Comparison of ENCODE assay signal across 15 cellular contexts in the genomic region with DNA sequence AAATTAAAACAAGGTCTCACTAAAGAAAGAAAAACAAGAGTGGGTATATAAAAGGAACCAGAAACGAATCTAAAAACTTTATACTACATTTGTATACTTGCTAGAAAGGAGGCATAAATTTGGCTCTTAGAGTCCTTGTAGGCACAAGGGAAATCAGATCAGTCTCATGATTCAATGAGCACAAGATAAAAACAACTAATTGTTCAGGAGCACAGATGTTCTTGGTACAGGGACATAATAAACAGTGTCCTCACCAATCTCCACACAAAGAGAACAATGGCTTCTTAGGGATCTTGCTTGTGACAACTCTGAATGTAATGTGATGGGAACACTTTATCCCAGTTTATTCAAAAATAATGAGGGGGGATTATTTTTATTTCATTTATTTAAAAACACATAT. TPM values are rescaled to one million over a fixed set of nuclear protein-coding genes. Genes with fewer than 3 reads are reported as not detected.
A peak's percentile ranks its signal among the peaks of the same experiment; 100 is the strongest.
DNase-seq lines count a peak whose midpoint lies in the region.
"Had no signal": no experiment of that assay in that cellular context is flagged by ENCODE, and none has a peak within 500 bp of the region (broad histone marks: within the 10 kb centered on the region; RNA-seq: fewer than 3 reads in every experiment).

No MANE protein-coding gene starts in this region.

- H3K27ac ChIP-seq in temporal lobe (ENCODE audit: low read depth, low read length), result peak overlapping the region; percentile 100
- H3K27ac ChIP-seq: SJCRH30 had no signal

- POLR2A ChIA-PET in activated CD4-positive, alpha-beta memory T cell treated with anti-CD3 and anti-CD28 coated beads, Interleukin-2, amount 10 ng/mL, durations not matched to agents 7 days and 5 days (lab: Charles Lee), result no interaction called here

- peaks cover 5% of the 10 kb centered on the region for H3K27me3 Mint-ChIP-seq in activated CD4-positive, alpha-beta memory T cell treated with anti-CD3 and anti-CD28 coated beads, Interleukin-2, amount 10 ng/mL, durations not matched to agents 7 days and 5 days
- H3K27me3 Mint-ChIP-seq: CD4-positive, CD25-positive, alpha-beta regulatory T cell had no signal

- peak; percentile 19 for DNase-seq in SK-MEL-5 (ENCODE audit: low read depth, low spot score)
- DNase-seq in foreskin melanocyte, result peak; percentile 1
- peak; percentile 71 for DNase-seq in middle frontal gyrus (ENCODE audit: extremely low spot score, low spot score)
- no peak for DNase-seq in NCI-H2227 (lab: John Stamatoyannopoulos, UW; ENCODE audit: unreplicated experiment)
- DNase-seq in stimulated activated CD4-positive, alpha-beta T cell treated with anti-CD3 and anti-CD28 coated beads, Interleukin-12 subunit alpha, Interleukin-12 subunit beta, amount 100 ng/mL, for 4 hours, result no peak
- no peak for DNase-seq in activated CD4-positive, alpha-beta memory T cell treated with anti-CD3 and anti-CD28 coated beads, Interleukin-2, amount 10 ng/mL, durations not matched to agents 7 days and 5 days
- DNase-seq: CD4-positive, CD25-positive, alpha-beta regulatory T cell; EL; KG1; NCI-H1092; NCI-H1436; NCI-H187 treated with DMSO at 0.1 percent for 48 hours; NCI-H526; SJCRH30 had no signal

- no peaks in the 10 kb centered on the region for H3K36me3 Mint-ChIP-seq in activated CD4-positive, alpha-beta memory T cell treated with anti-CD3 and anti-CD28 coated beads, Interleukin-2, amount 10 ng/mL, durations not matched to agents 7 days and 5 days (ENCODE audit: low read depth)
- H3K36me3 Mint-ChIP-seq: CD4-positive, CD25-positive, alpha-beta regulatory T cell had no signal

- no peaks in the 10 kb centered on the region for H3K4me1 Mint-ChIP-seq in activated CD4-positive, alpha-beta memory T cell treated with anti-CD3 and anti-CD28 coated beads, Interleukin-2, amount 10 ng/mL, durations not matched to agents 7 days and 5 days
- H3K4me1 Mint-ChIP-seq: CD4-positive, CD25-positive, alpha-beta regulatory T cell had no signal

- in situ Hi-C loops in SK-MEL-5 (cut with HindIII; ENCODE audit: low pct_unique_long_range_greater_than_20kb, low sequenced_read_pairs), result no loop called here

- H3K9me3 Mint-ChIP-seq in activated CD4-positive, alpha-beta memory T cell treated with anti-CD3 and anti-CD28 coated beads, Interleukin-2, amount 10 ng/mL, durations not matched to agents 7 days and 5 days, result no peaks in the 10 kb centered on the region
- H3K9me3 Mint-ChIP-seq: CD4-positive, CD25-positive, alpha-beta regulatory T cell had no signal

- CTCF ChIA-PET in activated CD4-positive, alpha-beta memory T cell treated with anti-CD3 and anti-CD28 coated beads, Interleukin-2, amount 10 ng/mL, durations not matched to agents 7 days and 5 days (lab: Charles Lee), result no interaction called here

- no peak overlapping the region for H3K27ac Mint-ChIP-seq in activated CD4-positive, alpha-beta memory T cell treated with anti-CD3 and anti-CD28 coated beads, Interleukin-2, amount 10 ng/mL, durations not matched to agents 7 days and 5 days
- H3K27ac Mint-ChIP-seq: CD4-positive, CD25-positive, alpha-beta regulatory T cell had no signal

- no peak overlapping the region for H3K4me3 Mint-ChIP-seq in activated CD4-positive, alpha-beta memory T cell treated with anti-CD3 and anti-CD28 coated beads, Interleukin-2, amount 10 ng/mL, durations not matched to agents 7 days and 5 days
- H3K4me3 Mint-ChIP-seq: CD4-positive, CD25-positive, alpha-beta regulatory T cell had no signal

RNA-seq across cellular contexts. Expression of gene TMEM144, which starts 28.3 kb away (rescaled TPM):
- 26.8 and 27.1 TPM in 2 replicates for total RNA-seq in SK-MEL-5 (2014; rRNA removed; shearing (Covaris generic))
- polyA plus RNA-seq in SK-MEL-5 (2015; cell fraction: cytosol; rRNA removed), result 13.7 and 25.6 TPM in 2 replicates
- 13.2 and 25.5 TPM in 2 replicates for polyA plus RNA-seq in SK-MEL-5 (2015; cell fraction: nucleus; rRNA removed)
- 1.2 TPM for total RNA-seq in temporal lobe
- not detected for total RNA-seq in activated CD4-positive, alpha-beta memory T cell treated with anti-CD3 and anti-CD28 coated beads, Interleukin-2, amount 10 ng/mL, durations not matched to agents 7 days and 5 days
- total RNA-seq: CD4-positive, CD25-positive, alpha-beta regulatory T cell had no signal
- polyA plus RNA-seq: CD4-positive, CD25-positive, alpha-beta regulatory T cell had no signal

Comparison
In these comparisons a context has a peak if more than half of its experiments do, and no peak if none do; other contexts are left out.
1. DNase-seq: peak in SK-MEL-5 (single experiment), foreskin melanocyte (single experiment) and middle frontal gyrus (single experiment); none in NCI-H2227 (single experiment), stimulated activated CD4-positive, alpha-beta T cell treated with anti-CD3 and anti-CD28 coated beads, Interleukin-12 subunit alpha, Interleukin-12 subunit beta, amount 100 ng/mL, for 4 hours (single experiment) and activated CD4-positive, alpha-beta memory T cell treated with anti-CD3 and anti-CD28 coated beads, Interleukin-2, amount 10 ng/mL, durations not matched to agents 7 days and 5 days (single experiment).
2. RNA of gene TMEM144, which starts 28.3 kb away (total RNA-seq): 26.8 to 27.1 TPM in SK-MEL-5; 1.2 TPM in temporal lobe (single experiment) and not detected in activated CD4-positive, alpha-beta memory T cell treated with anti-CD3 and anti-CD28 coated beads, Interleukin-2, amount 10 ng/mL, durations not matched to agents 7 days and 5 days; every median in the first group is over 10 times any median in the second.